1 cellular context compared by ENCODE assay signal in genomic region chr12:51244269-51244668, GRCh38.
TF ChIP-seq lines count a peak whose summit lies in the region.

No MANE protein-coding gene starts in this region.

TF ChIP-seq in GM12878, 131 proteins besides CTCF, POLR2A, EP300 and RAD21:
- TF ChIP-seq SIX5 (IDR thresholded peaks at IDR 0.05; ENCODE audit: low read depth, low read length, severe bottlenecking), result no peak
- TF ChIP-seq RELB (IDR thresholded peaks at IDR 0.05; ENCODE audit: low read depth), result no peak
- TF ChIP-seq POLR2AphosphoS5 (IDR thresholded peaks at IDR 0.05; ENCODE audit: low read length), result peak; percentile 49; the same call in 1 of the 2 replicates
